Comparison of ENCODE assay signal across 25 cellular contexts in genomic region chr14:104675447-104675846, GRCh38.
"Had no signal": no experiment of that assay in that cellular context is flagged by ENCODE, and none has a peak within 500 bp of the region (broad histone marks: within the 10 kb centered on the region; RNA-seq: fewer than 3 reads in every experiment).

No MANE protein-coding gene starts in this region.

- H3K36me3 ChIP-seq: ascending aorta, gastroesophageal sphincter, thoracic aorta had no signal

- H3K4me2 ChIP-seq: hepatocyte had no signal

- ATAC-seq: activated CD4-positive, alpha-beta T cell treated with anti-CD3 and anti-CD28 coated beads for 36 hours; effector memory CD8-positive, alpha-beta T cell; gastroesophageal sphincter; left cardiac atrium; left ventricle myocardium superior; mucosa of descending colon; right cardiac atrium had no signal

- H3K27ac Mint-ChIP-seq: activated CD4-positive, alpha-beta T cell treated with anti-CD3 and anti-CD28 coated beads for 36 hours; effector memory CD8-positive, alpha-beta T cell; T-helper 2 cell treated with Interferon-gamma antibody and Interleukin-4, amounts not matched to agents 5 μg/mL and 100 μg/mL, for 36 hours had no signal

- DNase-seq: activated CD4-positive, alpha-beta T cell treated with anti-CD3 and anti-CD28 coated beads for 36 hours; activated CD4-positive, alpha-beta T cell treated with anti-CD3 and anti-CD28 coated beads, Interleukin-2, amount 50 U/mL, for 48 hours; activated CD4-positive, CD25-positive, alpha-beta regulatory T cell; activated CD8-positive, alpha-beta memory T cell treated with anti-CD3 and anti-CD28 coated beads for 24 hours; activated gamma-delta T cell; activated T-cell treated with anti-CD3 and anti-CD28 coated beads, Interleukin-2, amount 50 U/mL, for 1 hour; cortex of kidney; effector memory CD8-positive, alpha-beta T cell; erythroblast; left cardiac atrium; mucosa of descending colon; occipital lobe; stimulated activated CD4-positive, alpha-beta T cell treated with anti-CD3 and anti-CD28 coated beads, Interleukin-15, amount 100 ng/mL, for 24 hours; stimulated activated CD4-positive, alpha-beta T cell treated with anti-CD3 and anti-CD28 coated beads, Interleukin-2, amount 100 ng/mL, for 24 hours; stimulated activated naive CD4-positive, alpha-beta T cell treated with Interleukin-2 at 50 U/mL for 16 hours; trophoblast cell had no signal

- H3K27ac ChIP-seq: ascending aorta, gastroesophageal sphincter, hepatocyte, thoracic aorta had no signal

- H3K4me3 ChIP-seq: ascending aorta, gastroesophageal sphincter, hepatocyte, mucosa of descending colon, thoracic aorta had no signal

- H3K4me3 Mint-ChIP-seq: activated CD4-positive, alpha-beta T cell treated with anti-CD3 and anti-CD28 coated beads for 36 hours; activated naive CD4-positive, alpha-beta T cell treated with anti-CD3 and anti-CD28 coated beads, Interleukin-2, amount 50 U/mL, for 24 hours; brain; effector memory CD8-positive, alpha-beta T cell; T-helper 2 cell treated with Interferon-gamma antibody and Interleukin-4, amounts not matched to agents 5 μg/mL and 100 μg/mL, for 36 hours had no signal

- H3K9me3 ChIP-seq: ascending aorta, gastroesophageal sphincter, mucosa of descending colon, thoracic aorta had no signal

- H3K27me3 Mint-ChIP-seq: activated CD4-positive, alpha-beta T cell treated with anti-CD3 and anti-CD28 coated beads for 36 hours; activated naive CD4-positive, alpha-beta T cell treated with anti-CD3 and anti-CD28 coated beads, Interleukin-2, amount 50 U/mL, for 24 hours had no signal

- H3K27me3 ChIP-seq: ascending aorta, gastroesophageal sphincter, hepatocyte had no signal

- H3K36me3 Mint-ChIP-seq: activated naive CD4-positive, alpha-beta T cell treated with anti-CD3 and anti-CD28 coated beads, Interleukin-2, amount 50 U/mL, for 24 hours; brain had no signal

- H3K9me3 Mint-ChIP-seq: activated naive CD4-positive, alpha-beta T cell treated with anti-CD3 and anti-CD28 coated beads, Interleukin-2, amount 50 U/mL, for 24 hours; effector memory CD8-positive, alpha-beta T cell; T-helper 2 cell treated with Interferon-gamma antibody and Interleukin-4, amounts not matched to agents 5 μg/mL and 100 μg/mL, for 36 hours had no signal

- H2AFZ ChIP-seq: hepatocyte had no signal
